1 cellular context compared by ENCODE assay signal in genomic region chr9:68779558-68780376, GRCh38.
A peak's percentile ranks its signal among the peaks of the same experiment; 100 is the strongest.
TF ChIP-seq lines count a peak whose summit lies in the region.

No MANE protein-coding gene starts in this region.

TF ChIP-seq in HEK293, 187 proteins besides CTCF, POLR2A, EP300 and RAD21 (continued from another document):
- TF ChIP-seq TSHZ1 (tag by site-specific recombination; IDR thresholded peaks at IDR 0.05; ENCODE audit: borderline replicate concordance), result no peak
- TF ChIP-seq ZNF585B (tag by site-specific recombination; IDR thresholded peaks at IDR 0.05), result no peak
- no peak for TF ChIP-seq ZIC2 (tag by site-specific recombination; IDR thresholded peaks at IDR 0.05)
- no peak for TF ChIP-seq ZNF529 (tag by site-specific recombination; IDR thresholded peaks at IDR 0.05; ENCODE audit: insufficient replicate concordance)
- no peak for TF ChIP-seq ZNF311 (tag by site-specific recombination; IDR thresholded peaks at IDR 0.05; ENCODE audit: borderline replicate concordance)
- TF ChIP-seq ZNF521 (tag by site-specific recombination; IDR thresholded peaks at IDR 0.05), result no peak
- no peak for TF ChIP-seq ZNF530 (tag by site-specific recombination; IDR thresholded peaks at IDR 0.05; ENCODE audit: low read depth)
- no peak for TF ChIP-seq ZNF707 (tag by site-specific recombination; IDR thresholded peaks at IDR 0.05)
- TF ChIP-seq ZNF391 (tag by site-specific recombination; IDR thresholded peaks at IDR 0.05; ENCODE audit: borderline replicate concordance, low read depth), result no peak
- TF ChIP-seq PRDM2 (tag by site-specific recombination; IDR thresholded peaks at IDR 0.05; ENCODE audit: borderline replicate concordance), result no peak
- peak; percentile 41 for TF ChIP-seq ZBTB26 (tag by site-specific recombination; optimal IDR thresholded peaks at IDR 0.05)
- TF ChIP-seq SALL2 (tag by site-specific recombination; IDR thresholded peaks at IDR 0.05; ENCODE audit: borderline replicate concordance), result no peak
- no peak for TF ChIP-seq ZNF701 (tag by site-specific recombination; IDR thresholded peaks at IDR 0.05)
- peak; percentile 60 for TF ChIP-seq GLIS1 (tag by site-specific recombination; IDR thresholded peaks at IDR 0.05)
- TF ChIP-seq ZNF292 (tag by site-specific recombination; IDR thresholded peaks at IDR 0.05; ENCODE audit: borderline replicate concordance, low read depth), result no peak
- TF ChIP-seq AEBP2 (tag by site-specific recombination; IDR thresholded peaks at IDR 0.05; ENCODE audit: borderline replicate concordance), result no peak
- TF ChIP-seq ZXDB (tag by site-specific recombination; IDR thresholded peaks at IDR 0.05), result no peak; the same call in 1 of the 2 replicates
- TF ChIP-seq ZNF169 (tag by site-specific recombination; IDR thresholded peaks at IDR 0.05), result no peak
- TF ChIP-seq ZNF768 (tag by site-specific recombination; IDR thresholded peaks at IDR 0.05), result no peak
- TF ChIP-seq ZNF211 (tag by site-specific recombination; IDR thresholded peaks at IDR 0.05; ENCODE audit: low read depth), result no peak
- no peak for TF ChIP-seq KLF1 (tag by site-specific recombination; IDR thresholded peaks at IDR 0.05)
- no peak; the same call in 1 of the 2 replicates for TF ChIP-seq YY1 (tag by site-specific recombination; IDR thresholded peaks at IDR 0.05)
- TF ChIP-seq WT1 (tag by site-specific recombination; IDR thresholded peaks at IDR 0.05), result no peak
- no peak for TF ChIP-seq KLF7 (tag by site-specific recombination; IDR thresholded peaks at IDR 0.05; ENCODE audit: borderline replicate concordance)
- TF ChIP-seq REPIN1 (tag by site-specific recombination; IDR thresholded peaks at IDR 0.05; ENCODE audit: low read depth), result no peak
- no peak for TF ChIP-seq ZNF677 (tag by site-specific recombination; IDR thresholded peaks at IDR 0.05)
- TF ChIP-seq MYNN (tag by site-specific recombination; IDR thresholded peaks at IDR 0.05; ENCODE audit: borderline replicate concordance), result no peak
